7 cellular contexts compared by ENCODE assay signal in the genomic region with DNA sequence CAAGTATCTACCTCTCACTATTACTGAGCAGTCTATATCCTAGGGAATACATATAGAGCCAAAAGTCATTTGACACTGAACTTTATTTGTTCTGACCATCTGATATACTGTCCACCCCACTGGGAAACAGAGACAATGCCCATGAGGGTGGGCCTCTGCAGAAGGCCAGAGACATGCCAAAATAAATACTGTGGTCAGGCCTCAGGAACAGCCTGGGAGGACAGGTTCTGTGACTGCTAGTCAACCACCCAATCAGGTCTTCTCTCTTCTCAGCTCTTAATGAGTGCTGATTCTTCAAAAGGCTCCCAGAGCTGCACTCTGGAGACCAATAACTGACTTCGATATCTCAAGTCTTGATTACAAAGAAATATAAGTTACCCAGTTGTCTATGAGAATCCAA. TPM values are rescaled to one million over a fixed set of nuclear protein-coding genes. Genes with fewer than 3 reads are reported as not detected.
DNase-seq lines count a peak whose midpoint lies in the region; ATAC-seq and TF ChIP-seq lines count a peak whose summit lies in the region.

No MANE protein-coding gene starts in this region.

- WGBS in upper lobe of left lung, 2 donors: 69 to 71% methylated on average over 1 of the region's 1 CpG

- TF ChIP-seq CTCF in breast epithelium (IDR thresholded peaks at IDR 0.05) (no peak), upper lobe of left lung (IDR thresholded peaks at IDR 0.05) (no peak)

- peak in 1 of 4 donors; percentile 49 for TF ChIP-seq EP300 in upper lobe of left lung (IDR thresholded peaks at IDR 0.05)

- intact Hi-C loops in breast epithelium (cut with DNase I; ENCODE audit: low total_unique reads): no loop called here

- H3K36me3 ChIP-seq in breast epithelium (no peaks in the 10 kb centered on the region), upper lobe of left lung (no peaks in the 10 kb centered on the region)

- TF ChIP-seq POLR2A in breast epithelium (IDR thresholded peaks at IDR 0.05) (no peak), upper lobe of left lung (IDR thresholded peaks at IDR 0.05) (peak in 1 of 4 donors; percentile 32)

- ATAC-seq in upper lobe of left lung (ENCODE audit: low FRiP score in 2 of 2) (peak in 1 of 2 donors; percentile 55), GM21390 (IDR thresholded peaks at IDR 0.05; ENCODE audit: unreplicated experiment) (no peak)

- H3K4me3 ChIP-seq in breast epithelium (peak overlapping the region in 2 of 3 donors; percentile 19 to 55), upper lobe of left lung (no peak overlapping the region)

- H3K9me3 ChIP-seq in breast epithelium (no peaks in the 10 kb centered on the region), upper lobe of left lung (no peaks in the 10 kb centered on the region)

- peak overlapping the region; percentile 96 to 98 for H3K27ac ChIP-seq in breast epithelium
- H3K27ac ChIP-seq in upper lobe of left lung: peak overlapping the region; percentile 86 to 94 (median 90)

- H3K4me1 ChIP-seq in breast epithelium: peaks cover 7 to 35% of the 10 kb centered on the region in 2 donors
- H3K4me1 ChIP-seq in upper lobe of left lung: peaks cover 29 to 37% (median 34%) of the 10 kb centered on the region in 4 donors

- DNase-seq in NCI-H2081 (lab: John Stamatoyannopoulos, UW): peak; percentile 21 to 83
- DNase-seq in breast epithelium (ENCODE audit: low spot score in 2 of 2): peak in 1 of 2 donors; percentile 73
- peak; percentile 53 to 58 for DNase-seq in lung microvascular endothelial cell (ENCODE audit: low read depth in 2 of 2)
- DNase-seq in upper lobe of left lung: peak in 1 of 2 donors; percentile 74
- DNase-seq in T-helper 2 cell: no peak
- no peak for DNase-seq in superior temporal gyrus (ENCODE audit: extremely low spot score)

- no peaks in the 10 kb centered on the region for H3K27me3 ChIP-seq in breast epithelium
- no peaks in the 10 kb centered on the region for H3K27me3 ChIP-seq in upper lobe of left lung

RNA-seq across cellular contexts. Expression of a gene that starts 5.5 kb away (rescaled TPM):
- total RNA-seq in breast epithelium: 10 to 100 TPM in 1 of 3 donors, 1 to 10 TPM in 2; 6.4 to 10.2 (median 7.0) TPM
- under 0.01 and 0.22 TPM in 2 replicates for total RNA-seq in lung microvascular endothelial cell
- total RNA-seq in upper lobe of left lung: 1 to 10 TPM in 4 of 6 donors, under 1 TPM in 1, not detected in 1; 0.76 to 2.5 (median 1.3) TPM

RNA-seq across cellular contexts. Expression of a gene that starts 18.7 kb away (rescaled TPM):
- total RNA-seq in breast epithelium: 10 to 100 TPM in 2 of 3 donors, 1 to 10 TPM in 1; 3.2 to 74.9 (median 30.2) TPM
- 0.79 and 6.1 TPM in 2 replicates for total RNA-seq in lung microvascular endothelial cell
- total RNA-seq in upper lobe of left lung: 10 to 100 TPM; 13.3 to 46.1 (median 14.9) TPM

RNA-seq across cellular contexts. Expression of a gene that starts 27.4 kb away (rescaled TPM):
- total RNA-seq in breast epithelium: 10 to 100 TPM; 20.3 to 40.1 (median 22.0) TPM
- 24.8 and 31.9 TPM in 2 replicates for total RNA-seq in lung microvascular endothelial cell
- 10 to 100 TPM; 15.2 to 29.5 (median 26.9) TPM for total RNA-seq in upper lobe of left lung

RNA-seq across cellular contexts. Expression of a gene that starts 32.3 kb away (rescaled TPM):
- 10 to 100 TPM; 14.1 to 53.3 (median 31.8) TPM for total RNA-seq in breast epithelium
- 4.1 and 4.8 TPM in 2 replicates for total RNA-seq in lung microvascular endothelial cell
- 10 to 100 TPM; 23.0 to 71.2 (median 29.5) TPM for total RNA-seq in upper lobe of left lung

RNA-seq across cellular contexts. Expression of a gene that starts 36.1 kb away (rescaled TPM):
- total RNA-seq in breast epithelium (100 to 1,000 TPM; 115 to 137 (median 128) TPM), lung microvascular endothelial cell (71.7 and 77.8 TPM in 2 replicates), upper lobe of left lung (100 to 1,000 TPM in 3 of 6 donors, 10 to 100 TPM in 3; 30.1 to 144 (median 101) TPM)

Comparison
In these comparisons a context has a peak if more than half of its experiments do, and no peak if none do; other contexts are left out.
1. DNase-seq: peak in NCI-H2081 (2 of 2) and lung microvascular endothelial cell (2 of 2); none in T-helper 2 cell (0 of 5) and superior temporal gyrus (single experiment).
2. H3K4me3 ChIP-seq: peak in breast epithelium (2 of 3); none in upper lobe of left lung (0 of 4).